ENCODE assay signal across 13 cellular contexts in genomic region chr7:135774284-135774683, GRCh38. TPM values are rescaled to one million over a fixed set of nuclear protein-coding genes. Genes with fewer than 3 reads are reported as not detected.
DNase-seq lines count a peak whose midpoint lies in the region; ATAC-seq and TF ChIP-seq lines count a peak whose summit lies in the region.
"Had no signal": no experiment of that assay in that cellular context is flagged by ENCODE, and none has a peak within 500 bp of the region (broad histone marks: within the 10 kb centered on the region; RNA-seq: fewer than 3 reads in every experiment).

No MANE protein-coding gene starts in this region.

- H3K79me2 ChIP-seq in DND-41 (ENCODE audit: insufficient read depth, low read length), result no peaks in the 10 kb centered on the region

- no peak for ATAC-seq in DND-41 (ENCODE audit: insufficient read depth, low read depth)
- peak; percentile 97 for ATAC-seq in mucosa of descending colon
- ATAC-seq in GM19035 (IDR thresholded peaks at IDR 0.05; ENCODE audit: unreplicated experiment), result no peak

- H3K4me1 ChIP-seq in DND-41 (ENCODE audit: insufficient read depth, low read length) (peaks cover 31% of the 10 kb centered on the region), mucosa of descending colon (ENCODE audit: low read depth) (peaks cover 12% of the 10 kb centered on the region)
- H3K4me1 ChIP-seq: breast epithelium had no signal

- H3K9me3 ChIP-seq in DND-41 (ENCODE audit: insufficient read depth, low read length, severe bottlenecking) (no peaks in the 10 kb centered on the region), mucosa of descending colon (peaks cover 7% of the 10 kb centered on the region)

- peaks cover 2% of the 10 kb centered on the region for H3K27me3 ChIP-seq in DND-41 (ENCODE audit: insufficient read depth, low read length, poor library complexity)
- H3K27me3 ChIP-seq: breast epithelium had no signal

- H3K27ac Mint-ChIP-seq in activated T-helper 2 cell treated with anti-CD3 and anti-CD28 coated beads, Interferon-gamma antibody, Interleukin-2, Interleukin-4, amounts not matched to agents 10 μg/mL and 5 μg/mL and 100 μg/mL, durations not matched to agents 14 hours and 24 hours and 36 hours, result no peak overlapping the region
- H3K27ac Mint-ChIP-seq: activated B cell treated with CpG ODN at 0.5 μM for 24 hours, GM23338 had no signal

- H3K27ac ChIP-seq in DND-41 (ENCODE audit: low read length), result no peak overlapping the region
- no peak overlapping the region for H3K27ac ChIP-seq in caudate nucleus (ENCODE audit: low read depth, low read length)

- H3K4me3 Mint-ChIP-seq in activated T-helper 2 cell treated with anti-CD3 and anti-CD28 coated beads, Interferon-gamma antibody, Interleukin-2, Interleukin-4, amounts not matched to agents 10 μg/mL and 5 μg/mL and 100 μg/mL, durations not matched to agents 14 hours and 24 hours and 36 hours (ENCODE audit: low read depth), result no peak overlapping the region
- H3K4me3 Mint-ChIP-seq: activated B cell treated with CpG ODN at 0.5 μM for 24 hours, GM23338 had no signal

- H3K36me3 Mint-ChIP-seq in activated T-helper 2 cell treated with anti-CD3 and anti-CD28 coated beads, Interferon-gamma antibody, Interleukin-2, Interleukin-4, amounts not matched to agents 10 μg/mL and 5 μg/mL and 100 μg/mL, durations not matched to agents 14 hours and 24 hours and 36 hours (ENCODE audit: low read depth), result no peaks in the 10 kb centered on the region

- H4K20me1 ChIP-seq in DND-41 (ENCODE audit: insufficient read depth, low read length), result no peaks in the 10 kb centered on the region

- H3K4me3 ChIP-seq in DND-41 (ENCODE audit: low read depth in 1 of 2, low read length in 2 of 2), result no peak overlapping the region
- H3K4me3 ChIP-seq in mucosa of descending colon, result no peak overlapping the region
- H3K4me3 ChIP-seq: breast epithelium, GM23338 had no signal

- TF ChIP-seq CTCF in DND-41 (IDR thresholded peaks at IDR 0.05; ENCODE audit: borderline replicate concordance, extremely low read depth, low read length, poor library complexity, severe bottlenecking), result no peak
- no peak for TF ChIP-seq CTCF in mucosa of descending colon (IDR thresholded peaks at IDR 0.05)

- H3K27me3 Mint-ChIP-seq in activated T-helper 2 cell treated with anti-CD3 and anti-CD28 coated beads, Interferon-gamma antibody, Interleukin-2, Interleukin-4, amounts not matched to agents 10 μg/mL and 5 μg/mL and 100 μg/mL, durations not matched to agents 14 hours and 24 hours and 36 hours (ENCODE audit: low read depth), result peaks cover 8% of the 10 kb centered on the region

- no peak overlapping the region for H3K9ac ChIP-seq in DND-41 (ENCODE audit: low read depth, low read length)

- no peaks in the 10 kb centered on the region for H3K9me3 Mint-ChIP-seq in activated T-helper 2 cell treated with anti-CD3 and anti-CD28 coated beads, Interferon-gamma antibody, Interleukin-2, Interleukin-4, amounts not matched to agents 10 μg/mL and 5 μg/mL and 100 μg/mL, durations not matched to agents 14 hours and 24 hours and 36 hours

- H2AFZ ChIP-seq in DND-41 (ENCODE audit: low read depth, low read length), result peak overlapping the region; percentile 42; the same call in 1 of the 2 replicates

- H3K4me1 Mint-ChIP-seq in activated T-helper 2 cell treated with anti-CD3 and anti-CD28 coated beads, Interferon-gamma antibody, Interleukin-2, Interleukin-4, amounts not matched to agents 10 μg/mL and 5 μg/mL and 100 μg/mL, durations not matched to agents 14 hours and 24 hours and 36 hours (ENCODE audit: low read depth), result no peaks in the 10 kb centered on the region
- H3K4me1 Mint-ChIP-seq: activated B cell treated with CpG ODN at 0.5 μM for 24 hours had no signal

- DNase-seq in DND-41, result no peak
- peak; percentile 82 for DNase-seq in NCI-H2107 treated with DMSO at 0.1 percent for 48 hours (lab: John Stamatoyannopoulos, UW; ENCODE audit: unreplicated experiment)
- DNase-seq in dedifferentiated amniotic fluid mesenchymal stem cell (ENCODE audit: extremely low spot score), result peak; percentile 68
- DNase-seq in mucosa of descending colon, result peak in 1 of 3 donors; percentile 57
- no peak for DNase-seq in caudate nucleus (lab: John Stamatoyannopoulos, UW)
- no peak for DNase-seq in activated effector memory CD4-positive, alpha-beta T cell treated with anti-CD3 and anti-CD28 coated beads, Interleukin-2, amount 50 U/mL, for 16 hours
- no peak for DNase-seq in activated T-helper 2 cell treated with anti-CD3 and anti-CD28 coated beads, Interferon-gamma antibody, Interleukin-2, Interleukin-4, amounts not matched to agents 10 μg/mL and 5 μg/mL and 100 μg/mL, durations not matched to agents 14 hours and 24 hours and 36 hours (ENCODE audit: low spot score)
- DNase-seq: activated B cell treated with CpG ODN at 0.5 μM for 24 hours, midbrain had no signal

- no peaks in the 10 kb centered on the region for H3K36me3 ChIP-seq in DND-41 (ENCODE audit: insufficient read depth, low read length)
- H3K36me3 ChIP-seq in mucosa of descending colon (ENCODE audit: low read depth), result no peaks in the 10 kb centered on the region
- H3K36me3 ChIP-seq: breast epithelium had no signal

- no peak overlapping the region for H3K4me2 ChIP-seq in DND-41 (ENCODE audit: insufficient read depth, low read length)
- H3K4me2 ChIP-seq: GM23338 had no signal

- intact Hi-C loops in mucosa of descending colon (cut with DNase I, micrococcal nuclease), result no loop called here
- intact Hi-C loops in activated T-helper 2 cell treated with anti-CD3 and anti-CD28 coated beads, Interferon-gamma antibody, Interleukin-2, Interleukin-4, amounts not matched to agents 10 μg/mL and 5 μg/mL and 100 μg/mL, durations not matched to agents 14 hours and 24 hours and 36 hours (cut with micrococcal nuclease), result no loop called here

RNA-seq across cellular contexts. Expression of gene FAM180A, which starts 25.7 kb away (rescaled TPM):
- 1 to 10 TPM in 2 of 3 donors, under 1 TPM in 1; 0.26 to 3.5 (median 1.3) TPM for total RNA-seq in mucosa of descending colon
- not detected in 2 replicates for total RNA-seq in activated T-helper 2 cell treated with anti-CD3 and anti-CD28 coated beads, Interferon-gamma antibody, Interleukin-2, Interleukin-4, amounts not matched to agents 10 μg/mL and 5 μg/mL and 100 μg/mL, durations not matched to agents 14 hours and 24 hours and 36 hours
- total RNA-seq: activated B cell treated with CpG ODN at 0.5 μM for 24 hours, GM23338 had no signal

RNA-seq across cellular contexts. Expression of gene SLC13A4, which starts 46.3 kb away (rescaled TPM):
- total RNA-seq in mucosa of descending colon, result not detected
- total RNA-seq in activated T-helper 2 cell treated with anti-CD3 and anti-CD28 coated beads, Interferon-gamma antibody, Interleukin-2, Interleukin-4, amounts not matched to agents 10 μg/mL and 5 μg/mL and 100 μg/mL, durations not matched to agents 14 hours and 24 hours and 36 hours, result not detected in 2 replicates
- total RNA-seq: activated B cell treated with CpG ODN at 0.5 μM for 24 hours, LHCN-M2 had no signal

Comparison
In these comparisons a context has a peak if more than half of its experiments do, and no peak if none do; other contexts are left out.
1. DNase-seq: peak in NCI-H2107 treated with DMSO at 0.1 percent for 48 hours (single experiment) and dedifferentiated amniotic fluid mesenchymal stem cell (single experiment); none in DND-41 (single experiment), caudate nucleus (0 of 61), activated effector memory CD4-positive, alpha-beta T cell treated with anti-CD3 and anti-CD28 coated beads, Interleukin-2, amount 50 U/mL, for 16 hours (single experiment) and activated T-helper 2 cell treated with anti-CD3 and anti-CD28 coated beads, Interferon-gamma antibody, Interleukin-2, Interleukin-4, amounts not matched to agents 10 μg/mL and 5 μg/mL and 100 μg/mL, durations not matched to agents 14 hours and 24 hours and 36 hours (single experiment).